ENCODE assay signal across 1 cellular context in genomic region chr3:53130179-53131135, GRCh38.
A peak's percentile ranks its signal among the peaks of the same experiment; 100 is the strongest.
TF ChIP-seq lines count a peak whose summit lies in the region.

A gene with protein sequence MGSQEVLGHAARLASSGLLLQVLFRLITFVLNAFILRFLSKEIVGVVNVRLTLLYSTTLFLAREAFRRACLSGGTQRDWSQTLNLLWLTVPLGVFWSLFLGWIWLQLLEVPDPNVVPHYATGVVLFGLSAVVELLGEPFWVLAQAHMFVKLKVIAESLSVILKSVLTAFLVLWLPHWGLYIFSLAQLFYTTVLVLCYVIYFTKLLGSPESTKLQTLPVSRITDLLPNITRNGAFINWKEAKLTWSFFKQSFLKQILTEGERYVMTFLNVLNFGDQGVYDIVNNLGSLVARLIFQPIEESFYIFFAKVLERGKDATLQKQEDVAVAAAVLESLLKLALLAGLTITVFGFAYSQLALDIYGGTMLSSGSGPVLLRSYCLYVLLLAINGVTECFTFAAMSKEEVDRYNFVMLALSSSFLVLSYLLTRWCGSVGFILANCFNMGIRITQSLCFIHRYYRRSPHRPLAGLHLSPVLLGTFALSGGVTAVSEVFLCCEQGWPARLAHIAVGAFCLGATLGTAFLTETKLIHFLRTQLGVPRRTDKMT (minus strand): TSS chr3:53130435. CDS start chr3:53130400, 35 bp downstream.

TF ChIP-seq in K562, 482 proteins besides CTCF, POLR2A, EP300 and RAD21 (continued from another document and continues in another):
- TF ChIP-seq ARID4B (CRISPR knock-in tag; IDR thresholded peaks at IDR 0.05) = peak; percentile 92
- TF ChIP-seq RBFOX2 (IDR thresholded peaks at IDR 0.05; ENCODE audit: low read depth, low read length) = peak; percentile 94
- no peak for TF ChIP-seq BMI1 (IDR thresholded peaks at IDR 0.05; ENCODE audit: low read length)
- no peak for TF ChIP-seq JUND (IDR thresholded peaks at IDR 0.05; ENCODE audit: borderline replicate concordance, low read depth, low read length)
- no peak for TF ChIP-seq JUND (tag; IDR thresholded peaks at IDR 0.05; ENCODE audit: borderline replicate concordance, low read depth, low read length)
- TF ChIP-seq, protein P1, sequence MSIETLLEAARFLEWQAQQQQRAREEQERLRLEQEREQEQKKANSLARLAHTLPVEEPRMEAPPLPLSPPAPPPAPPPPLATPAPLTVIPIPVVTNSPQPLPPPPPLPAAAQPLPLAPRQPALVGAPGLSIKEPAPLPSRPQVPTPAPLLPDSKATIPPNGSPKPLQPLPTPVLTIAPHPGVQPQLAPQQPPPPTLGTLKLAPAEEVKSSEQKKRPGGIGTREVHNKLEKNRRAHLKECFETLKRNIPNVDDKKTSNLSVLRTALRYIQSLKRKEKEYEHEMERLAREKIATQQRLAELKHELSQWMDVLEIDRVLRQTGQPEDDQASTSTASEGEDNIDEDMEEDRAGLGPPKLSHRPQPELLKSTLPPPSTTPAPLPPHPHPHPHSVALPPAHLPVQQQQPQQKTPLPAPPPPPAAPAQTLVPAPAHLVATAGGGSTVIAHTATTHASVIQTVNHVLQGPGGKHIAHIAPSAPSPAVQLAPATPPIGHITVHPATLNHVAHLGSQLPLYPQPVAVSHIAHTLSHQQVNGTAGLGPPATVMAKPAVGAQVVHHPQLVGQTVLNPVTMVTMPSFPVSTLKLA (conservative IDR thresholded peaks at IDR 0.05) = peak; percentile 82 to 91
- TF ChIP-seq GABPB1 (CRISPR knock-in tag; IDR thresholded peaks at IDR 0.05) = peak; percentile 31; the same call in 1 of the 2 replicates
- TF ChIP-seq ZBED1 (IDR thresholded peaks at IDR 0.05) = peak; percentile 69; the same call in 1 of the 2 replicates
- TF ChIP-seq ETV1 (tag; conservative IDR thresholded peaks at IDR 0.05; ENCODE audit: low read depth) = peak; percentile 63; the same call in 1 of the 2 replicates
- TF ChIP-seq HCFC1 (IDR thresholded peaks at IDR 0.05; ENCODE audit: low read depth, low read length) = peak; percentile 72
- TF ChIP-seq RCOR1 (IDR thresholded peaks at IDR 0.05; ENCODE audit: borderline replicate concordance in 1 of 2, low read depth in 2 of 2, low read length in 2 of 2) = no peak; a peak in 1 of 4 replicates
- TF ChIP-seq, protein P2, sequence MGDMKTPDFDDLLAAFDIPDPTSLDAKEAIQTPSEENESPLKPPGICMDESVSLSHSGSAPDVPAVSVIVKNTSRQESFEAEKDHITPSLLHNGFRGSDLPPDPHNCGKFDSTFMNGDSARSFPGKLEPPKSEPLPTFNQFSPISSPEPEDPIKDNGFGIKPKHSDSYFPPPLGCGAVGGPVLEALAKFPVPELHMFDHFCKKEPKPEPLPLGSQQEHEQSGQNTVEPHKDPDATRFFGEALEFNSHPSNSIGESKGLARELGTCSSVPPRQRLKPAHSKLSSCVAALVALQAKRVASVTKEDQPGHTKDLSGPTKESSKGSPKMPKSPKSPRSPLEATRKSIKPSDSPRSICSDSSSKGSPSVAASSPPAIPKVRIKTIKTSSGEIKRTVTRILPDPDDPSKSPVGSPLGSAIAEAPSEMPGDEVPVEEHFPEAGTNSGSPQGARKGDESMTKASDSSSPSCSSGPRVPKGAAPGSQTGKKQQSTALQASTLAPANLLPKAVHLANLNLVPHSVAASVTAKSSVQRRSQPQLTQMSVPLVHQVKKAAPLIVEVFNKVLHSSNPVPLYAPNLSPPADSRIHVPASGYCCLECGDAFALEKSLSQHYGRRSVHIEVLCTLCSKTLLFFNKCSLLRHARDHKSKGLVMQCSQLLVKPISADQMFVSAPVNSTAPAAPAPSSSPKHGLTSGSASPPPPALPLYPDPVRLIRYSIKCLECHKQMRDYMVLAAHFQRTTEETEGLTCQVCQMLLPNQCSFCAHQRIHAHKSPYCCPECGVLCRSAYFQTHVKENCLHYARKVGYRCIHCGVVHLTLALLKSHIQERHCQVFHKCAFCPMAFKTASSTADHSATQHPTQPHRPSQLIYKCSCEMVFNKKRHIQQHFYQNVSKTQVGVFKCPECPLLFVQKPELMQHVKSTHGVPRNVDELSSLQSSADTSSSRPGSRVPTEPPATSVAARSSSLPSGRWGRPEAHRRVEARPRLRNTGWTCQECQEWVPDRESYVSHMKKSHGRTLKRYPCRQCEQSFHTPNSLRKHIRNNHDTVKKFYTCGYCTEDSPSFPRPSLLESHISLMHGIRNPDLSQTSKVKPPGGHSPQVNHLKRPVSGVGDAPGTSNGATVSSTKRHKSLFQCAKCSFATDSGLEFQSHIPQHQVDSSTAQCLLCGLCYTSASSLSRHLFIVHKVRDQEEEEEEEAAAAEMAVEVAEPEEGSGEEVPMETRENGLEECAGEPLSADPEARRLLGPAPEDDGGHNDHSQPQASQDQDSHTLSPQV (IDR thresholded peaks at IDR 0.05) = 0 out of 2 replicates have a peak, but pooled peaks have one; percentile 45
- TF ChIP-seq, protein P3, sequence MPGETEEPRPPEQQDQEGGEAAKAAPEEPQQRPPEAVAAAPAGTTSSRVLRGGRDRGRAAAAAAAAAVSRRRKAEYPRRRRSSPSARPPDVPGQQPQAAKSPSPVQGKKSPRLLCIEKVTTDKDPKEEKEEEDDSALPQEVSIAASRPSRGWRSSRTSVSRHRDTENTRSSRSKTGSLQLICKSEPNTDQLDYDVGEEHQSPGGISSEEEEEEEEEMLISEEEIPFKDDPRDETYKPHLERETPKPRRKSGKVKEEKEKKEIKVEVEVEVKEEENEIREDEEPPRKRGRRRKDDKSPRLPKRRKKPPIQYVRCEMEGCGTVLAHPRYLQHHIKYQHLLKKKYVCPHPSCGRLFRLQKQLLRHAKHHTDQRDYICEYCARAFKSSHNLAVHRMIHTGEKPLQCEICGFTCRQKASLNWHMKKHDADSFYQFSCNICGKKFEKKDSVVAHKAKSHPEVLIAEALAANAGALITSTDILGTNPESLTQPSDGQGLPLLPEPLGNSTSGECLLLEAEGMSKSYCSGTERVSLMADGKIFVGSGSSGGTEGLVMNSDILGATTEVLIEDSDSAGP (CRISPR knock-in tag; IDR thresholded peaks at IDR 0.05) = peak; percentile 57; the same call in 1 of the 2 replicates
- peak; percentile 77 for TF ChIP-seq SMAD4 (CRISPR knock-in tag; conservative IDR thresholded peaks at IDR 0.05)
- peak; percentile 66; the same call in 1 of the 2 replicates for TF ChIP-seq KLF13 (tag; IDR thresholded peaks at IDR 0.05; ENCODE audit: borderline replicate concordance, low read depth)
- TF ChIP-seq SMARCA5 (IDR thresholded peaks at IDR 0.05) = no peak
- TF ChIP-seq ZZZ3 (IDR thresholded peaks at IDR 0.05) = 0 out of 2 replicates have a peak, but pooled peaks have one; percentile 66
- TF ChIP-seq, protein P4, sequence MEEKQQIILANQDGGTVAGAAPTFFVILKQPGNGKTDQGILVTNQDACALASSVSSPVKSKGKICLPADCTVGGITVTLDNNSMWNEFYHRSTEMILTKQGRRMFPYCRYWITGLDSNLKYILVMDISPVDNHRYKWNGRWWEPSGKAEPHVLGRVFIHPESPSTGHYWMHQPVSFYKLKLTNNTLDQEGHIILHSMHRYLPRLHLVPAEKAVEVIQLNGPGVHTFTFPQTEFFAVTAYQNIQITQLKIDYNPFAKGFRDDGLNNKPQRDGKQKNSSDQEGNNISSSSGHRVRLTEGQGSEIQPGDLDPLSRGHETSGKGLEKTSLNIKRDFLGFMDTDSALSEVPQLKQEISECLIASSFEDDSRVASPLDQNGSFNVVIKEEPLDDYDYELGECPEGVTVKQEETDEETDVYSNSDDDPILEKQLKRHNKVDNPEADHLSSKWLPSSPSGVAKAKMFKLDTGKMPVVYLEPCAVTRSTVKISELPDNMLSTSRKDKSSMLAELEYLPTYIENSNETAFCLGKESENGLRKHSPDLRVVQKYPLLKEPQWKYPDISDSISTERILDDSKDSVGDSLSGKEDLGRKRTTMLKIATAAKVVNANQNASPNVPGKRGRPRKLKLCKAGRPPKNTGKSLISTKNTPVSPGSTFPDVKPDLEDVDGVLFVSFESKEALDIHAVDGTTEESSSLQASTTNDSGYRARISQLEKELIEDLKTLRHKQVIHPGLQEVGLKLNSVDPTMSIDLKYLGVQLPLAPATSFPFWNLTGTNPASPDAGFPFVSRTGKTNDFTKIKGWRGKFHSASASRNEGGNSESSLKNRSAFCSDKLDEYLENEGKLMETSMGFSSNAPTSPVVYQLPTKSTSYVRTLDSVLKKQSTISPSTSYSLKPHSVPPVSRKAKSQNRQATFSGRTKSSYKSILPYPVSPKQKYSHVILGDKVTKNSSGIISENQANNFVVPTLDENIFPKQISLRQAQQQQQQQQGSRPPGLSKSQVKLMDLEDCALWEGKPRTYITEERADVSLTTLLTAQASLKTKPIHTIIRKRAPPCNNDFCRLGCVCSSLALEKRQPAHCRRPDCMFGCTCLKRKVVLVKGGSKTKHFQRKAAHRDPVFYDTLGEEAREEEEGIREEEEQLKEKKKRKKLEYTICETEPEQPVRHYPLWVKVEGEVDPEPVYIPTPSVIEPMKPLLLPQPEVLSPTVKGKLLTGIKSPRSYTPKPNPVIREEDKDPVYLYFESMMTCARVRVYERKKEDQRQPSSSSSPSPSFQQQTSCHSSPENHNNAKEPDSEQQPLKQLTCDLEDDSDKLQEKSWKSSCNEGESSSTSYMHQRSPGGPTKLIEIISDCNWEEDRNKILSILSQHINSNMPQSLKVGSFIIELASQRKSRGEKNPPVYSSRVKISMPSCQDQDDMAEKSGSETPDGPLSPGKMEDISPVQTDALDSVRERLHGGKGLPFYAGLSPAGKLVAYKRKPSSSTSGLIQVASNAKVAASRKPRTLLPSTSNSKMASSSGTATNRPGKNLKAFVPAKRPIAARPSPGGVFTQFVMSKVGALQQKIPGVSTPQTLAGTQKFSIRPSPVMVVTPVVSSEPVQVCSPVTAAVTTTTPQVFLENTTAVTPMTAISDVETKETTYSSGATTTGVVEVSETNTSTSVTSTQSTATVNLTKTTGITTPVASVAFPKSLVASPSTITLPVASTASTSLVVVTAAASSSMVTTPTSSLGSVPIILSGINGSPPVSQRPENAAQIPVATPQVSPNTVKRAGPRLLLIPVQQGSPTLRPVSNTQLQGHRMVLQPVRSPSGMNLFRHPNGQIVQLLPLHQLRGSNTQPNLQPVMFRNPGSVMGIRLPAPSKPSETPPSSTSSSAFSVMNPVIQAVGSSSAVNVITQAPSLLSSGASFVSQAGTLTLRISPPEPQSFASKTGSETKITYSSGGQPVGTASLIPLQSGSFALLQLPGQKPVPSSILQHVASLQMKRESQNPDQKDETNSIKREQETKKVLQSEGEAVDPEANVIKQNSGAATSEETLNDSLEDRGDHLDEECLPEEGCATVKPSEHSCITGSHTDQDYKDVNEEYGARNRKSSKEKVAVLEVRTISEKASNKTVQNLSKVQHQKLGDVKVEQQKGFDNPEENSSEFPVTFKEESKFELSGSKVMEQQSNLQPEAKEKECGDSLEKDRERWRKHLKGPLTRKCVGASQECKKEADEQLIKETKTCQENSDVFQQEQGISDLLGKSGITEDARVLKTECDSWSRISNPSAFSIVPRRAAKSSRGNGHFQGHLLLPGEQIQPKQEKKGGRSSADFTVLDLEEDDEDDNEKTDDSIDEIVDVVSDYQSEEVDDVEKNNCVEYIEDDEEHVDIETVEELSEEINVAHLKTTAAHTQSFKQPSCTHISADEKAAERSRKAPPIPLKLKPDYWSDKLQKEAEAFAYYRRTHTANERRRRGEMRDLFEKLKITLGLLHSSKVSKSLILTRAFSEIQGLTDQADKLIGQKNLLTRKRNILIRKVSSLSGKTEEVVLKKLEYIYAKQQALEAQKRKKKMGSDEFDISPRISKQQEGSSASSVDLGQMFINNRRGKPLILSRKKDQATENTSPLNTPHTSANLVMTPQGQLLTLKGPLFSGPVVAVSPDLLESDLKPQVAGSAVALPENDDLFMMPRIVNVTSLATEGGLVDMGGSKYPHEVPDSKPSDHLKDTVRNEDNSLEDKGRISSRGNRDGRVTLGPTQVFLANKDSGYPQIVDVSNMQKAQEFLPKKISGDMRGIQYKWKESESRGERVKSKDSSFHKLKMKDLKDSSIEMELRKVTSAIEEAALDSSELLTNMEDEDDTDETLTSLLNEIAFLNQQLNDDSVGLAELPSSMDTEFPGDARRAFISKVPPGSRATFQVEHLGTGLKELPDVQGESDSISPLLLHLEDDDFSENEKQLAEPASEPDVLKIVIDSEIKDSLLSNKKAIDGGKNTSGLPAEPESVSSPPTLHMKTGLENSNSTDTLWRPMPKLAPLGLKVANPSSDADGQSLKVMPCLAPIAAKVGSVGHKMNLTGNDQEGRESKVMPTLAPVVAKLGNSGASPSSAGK (IDR thresholded peaks at IDR 0.05) = 0 out of 2 replicates have a peak, but pooled peaks have one; percentile 28
- TF ChIP-seq MEIS2 (IDR thresholded peaks at IDR 0.05; ENCODE audit: partially characterized antibody) = peak; percentile 97
- TF ChIP-seq ETS1 (conservative IDR thresholded peaks at IDR 0.05; ENCODE audit: control insufficient read depth, low read depth, low read length) = 0 out of 2 replicates have a peak, but pooled peaks have one; percentile 15
- TF ChIP-seq ZNF121 (CRISPR knock-in tag; conservative IDR thresholded peaks at IDR 0.05) = no peak
- TF ChIP-seq NBN (IDR thresholded peaks at IDR 0.05; ENCODE audit: low read depth) = peak; percentile 55; the same call in 1 of the 2 replicates
- peak in 1 of 2 experiments; percentile 37; a peak in 1 of 4 replicates for TF ChIP-seq NRF1 (conservative IDR thresholded peaks at IDR 0.05 in 1 of 2, IDR thresholded peaks at IDR 0.05 in 1 of 2)
